In the genomic region with DNA sequence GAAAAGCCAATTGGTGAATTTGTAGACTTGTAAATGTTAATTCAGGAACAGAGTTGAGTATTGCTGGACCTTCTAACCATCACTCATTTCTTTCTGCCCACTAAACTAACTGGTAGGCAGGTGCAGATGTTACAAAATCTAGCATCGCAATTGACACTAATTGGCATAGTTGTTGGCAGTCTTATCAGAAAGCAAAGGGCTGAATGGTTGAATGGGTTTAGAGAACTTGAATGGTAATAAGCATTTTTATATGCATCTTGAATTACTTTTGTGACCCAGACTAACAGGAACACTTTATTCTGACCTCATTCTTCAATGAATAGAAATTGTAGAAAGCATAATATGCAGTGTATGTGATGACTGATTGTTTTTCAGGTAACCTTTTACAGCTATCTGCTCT, we compare ENCODE assay signal across 28 cellular contexts.
DNase-seq lines count a peak whose midpoint lies in the region; ATAC-seq and TF ChIP-seq lines count a peak whose summit lies in the region.
"Had no signal": no experiment of that assay in that cellular context is flagged by ENCODE, and none has a peak within 500 bp of the region (broad histone marks: within the 10 kb centered on the region; RNA-seq: fewer than 3 reads in every experiment).

No MANE protein-coding gene starts in this region.

- ATAC-seq in stimulated activated naive B cell treated with anti-CD40 and anti-IgM and Interleukin-4, amounts not matched to agents 10 μg/mL and 1 μg/mL and 100 μg/mL, for 72 hours (replicated peaks), result no peak
- ATAC-seq: activated CD8-positive, alpha-beta T cell treated with anti-CD3 and anti-CD28 coated beads, Interleukin-2, amount 10 ng/mL, durations not matched to agents 7 days and 5 days; natural killer cell; right cardiac atrium; stimulated activated memory B cell treated with anti-CD40 and anti-IgM and Interleukin-4, amounts not matched to agents 10 μg/mL and 1 μg/mL and 100 μg/mL, for 72 hours had no signal

- TF ChIP-seq CTCF in tibial artery (IDR thresholded peaks at IDR 0.05), result no peak

- H3K27ac ChIP-seq in tibial artery, result no peak overlapping the region
- H3K27ac ChIP-seq: dorsolateral prefrontal cortex, ovary, SJSA1, spleen, uterus had no signal

- H3K36me3 Mint-ChIP-seq in stimulated activated naive B cell treated with anti-CD40 and anti-IgM and Interleukin-4, amounts not matched to agents 10 μg/mL and 1 μg/mL and 100 μg/mL, for 72 hours, result peaks cover 18 to 28% of the 10 kb centered on the region in 2 donors

- DNase-seq in DMS 273 treated with DMSO at 0.1 percent for 48 hours (lab: John Stamatoyannopoulos, UW) (peak; percentile 38), NCI-H2081 (lab: John Stamatoyannopoulos, UW) (peak; percentile 59 to 90), NCI-H69 (lab: John Stamatoyannopoulos, UW) (peak; percentile 97), T1000 (lab: John Stamatoyannopoulos, UW) (no peak), tibial artery (no peak), AG20443 (ENCODE audit: low spot score) (no peak)
- DNase-seq in stimulated activated naive B cell treated with anti-CD40 and anti-IgM and Interleukin-4, amounts not matched to agents 10 μg/mL and 1 μg/mL and 100 μg/mL, for 72 hours, result no peak
- DNase-seq: ACHN; activated CD4-positive, alpha-beta T cell treated with anti-CD3 and anti-CD28 coated beads for 1 hour; activated CD8-positive, alpha-beta T cell treated with anti-CD3 and anti-CD28 coated beads, Interleukin-2, amount 10 ng/mL, durations not matched to agents 7 days and 5 days; activated effector memory CD4-positive, alpha-beta T cell treated with anti-CD3 and anti-CD28 coated beads, Interleukin-2, amount 50 U/mL, for 16 hours; activated naive CD8-positive, alpha-beta T cell treated with anti-CD3 and anti-CD28 coated beads, Interleukin-2, amount 10 ng/mL, durations not matched to agents 7 days and 5 days; activated T-cell treated with anti-CD3 and anti-CD28 coated beads for 4 hours; C1 segment of cervical spinal cord; Calu3; dorsolateral prefrontal cortex; midbrain; natural killer cell; NCI-H1694 treated with DMSO at 0.1 percent for 48 hours; NK-92 treated with Interleukin-12 subunit alpha and Interleukin-12 subunit beta, amount 100 ng/mL, for 24 hours; ovary; right cardiac atrium; spleen; stimulated activated CD4-positive, alpha-beta T cell treated with anti-CD3 and anti-CD28 coated beads, Interleukin-4, amount 100 ng/mL, for 1 hour; uterus had no signal

- peaks cover under 1 to 10% (median 4%) of the 10 kb centered on the region in 3 donors for H3K36me3 ChIP-seq in tibial artery
- H3K36me3 ChIP-seq: ovary, SJSA1, uterus had no signal

- H3K4me3 Mint-ChIP-seq in stimulated activated naive B cell treated with anti-CD40 and anti-IgM and Interleukin-4, amounts not matched to agents 10 μg/mL and 1 μg/mL and 100 μg/mL, for 72 hours, result no peak overlapping the region
- H3K4me3 Mint-ChIP-seq: activated CD8-positive, alpha-beta T cell treated with anti-CD3 and anti-CD28 coated beads, Interleukin-2, amount 10 ng/mL, durations not matched to agents 7 days and 5 days; activated naive CD8-positive, alpha-beta T cell treated with anti-CD3 and anti-CD28 coated beads, Interleukin-2, amount 10 ng/mL, durations not matched to agents 7 days and 5 days; natural killer cell; stimulated activated memory B cell treated with anti-CD40 and anti-IgM and Interleukin-4, amounts not matched to agents 10 μg/mL and 1 μg/mL and 100 μg/mL, for 72 hours had no signal

- H3K9me3 Mint-ChIP-seq in stimulated activated naive B cell treated with anti-CD40 and anti-IgM and Interleukin-4, amounts not matched to agents 10 μg/mL and 1 μg/mL and 100 μg/mL, for 72 hours, result peaks cover 15 to 19% of the 10 kb centered on the region in 2 donors

- intact Hi-C loops in tibial artery (cut with DNase I; ENCODE audit: low total_unique reads), result no loop called here

- H3K4me1 ChIP-seq in tibial artery, result no peaks in the 10 kb centered on the region
- H3K4me1 ChIP-seq: spleen, uterus had no signal

- TF ChIP-seq RAD21 in Ishikawa (IDR thresholded peaks at IDR 0.05; ENCODE audit: low read depth), result no peak; the same call in 1 of the 2 replicates

- no peak overlapping the region for H3K4me3 ChIP-seq in tibial artery
- H3K4me3 ChIP-seq: dorsolateral prefrontal cortex, ovary, SJSA1, spleen, uterus had no signal

- H3K4me1 Mint-ChIP-seq in stimulated activated naive B cell treated with anti-CD40 and anti-IgM and Interleukin-4, amounts not matched to agents 10 μg/mL and 1 μg/mL and 100 μg/mL, for 72 hours, result peaks cover 0 to 5% of the 10 kb centered on the region in 2 donors
- H3K4me1 Mint-ChIP-seq: stimulated activated memory B cell treated with anti-CD40 and anti-IgM and Interleukin-4, amounts not matched to agents 10 μg/mL and 1 μg/mL and 100 μg/mL, for 72 hours had no signal

- no peak overlapping the region for H3K27ac Mint-ChIP-seq in stimulated activated naive B cell treated with anti-CD40 and anti-IgM and Interleukin-4, amounts not matched to agents 10 μg/mL and 1 μg/mL and 100 μg/mL, for 72 hours
- H3K27ac Mint-ChIP-seq: activated CD8-positive, alpha-beta T cell treated with anti-CD3 and anti-CD28 coated beads, Interleukin-2, amount 10 ng/mL, durations not matched to agents 7 days and 5 days; activated naive CD8-positive, alpha-beta T cell treated with anti-CD3 and anti-CD28 coated beads, Interleukin-2, amount 10 ng/mL, durations not matched to agents 7 days and 5 days; natural killer cell; stimulated activated memory B cell treated with anti-CD40 and anti-IgM and Interleukin-4, amounts not matched to agents 10 μg/mL and 1 μg/mL and 100 μg/mL, for 72 hours had no signal

- H3K27me3 ChIP-seq in tibial artery, result no peaks in the 10 kb centered on the region
- H3K27me3 ChIP-seq: dorsolateral prefrontal cortex, ovary, SJSA1, spleen, uterus had no signal

- no peaks in the 10 kb centered on the region for H3K9me3 ChIP-seq in tibial artery
- H3K9me3 ChIP-seq: ovary, SJSA1, uterus had no signal

- TF ChIP-seq EP300 in Ishikawa (IDR thresholded peaks at IDR 0.05; ENCODE audit: borderline replicate concordance), result peak; percentile 98

- no peaks in the 10 kb centered on the region for H3K27me3 Mint-ChIP-seq in stimulated activated naive B cell treated with anti-CD40 and anti-IgM and Interleukin-4, amounts not matched to agents 10 μg/mL and 1 μg/mL and 100 μg/mL, for 72 hours
- H3K27me3 Mint-ChIP-seq: activated naive CD8-positive, alpha-beta T cell treated with anti-CD3 and anti-CD28 coated beads, Interleukin-2, amount 10 ng/mL, durations not matched to agents 7 days and 5 days; stimulated activated memory B cell treated with anti-CD40 and anti-IgM and Interleukin-4, amounts not matched to agents 10 μg/mL and 1 μg/mL and 100 μg/mL, for 72 hours had no signal

TF ChIP-seq in Ishikawa, 13 proteins besides CTCF, POLR2A, EP300 and RAD21:
- TF ChIP-seq, protein P1, sequence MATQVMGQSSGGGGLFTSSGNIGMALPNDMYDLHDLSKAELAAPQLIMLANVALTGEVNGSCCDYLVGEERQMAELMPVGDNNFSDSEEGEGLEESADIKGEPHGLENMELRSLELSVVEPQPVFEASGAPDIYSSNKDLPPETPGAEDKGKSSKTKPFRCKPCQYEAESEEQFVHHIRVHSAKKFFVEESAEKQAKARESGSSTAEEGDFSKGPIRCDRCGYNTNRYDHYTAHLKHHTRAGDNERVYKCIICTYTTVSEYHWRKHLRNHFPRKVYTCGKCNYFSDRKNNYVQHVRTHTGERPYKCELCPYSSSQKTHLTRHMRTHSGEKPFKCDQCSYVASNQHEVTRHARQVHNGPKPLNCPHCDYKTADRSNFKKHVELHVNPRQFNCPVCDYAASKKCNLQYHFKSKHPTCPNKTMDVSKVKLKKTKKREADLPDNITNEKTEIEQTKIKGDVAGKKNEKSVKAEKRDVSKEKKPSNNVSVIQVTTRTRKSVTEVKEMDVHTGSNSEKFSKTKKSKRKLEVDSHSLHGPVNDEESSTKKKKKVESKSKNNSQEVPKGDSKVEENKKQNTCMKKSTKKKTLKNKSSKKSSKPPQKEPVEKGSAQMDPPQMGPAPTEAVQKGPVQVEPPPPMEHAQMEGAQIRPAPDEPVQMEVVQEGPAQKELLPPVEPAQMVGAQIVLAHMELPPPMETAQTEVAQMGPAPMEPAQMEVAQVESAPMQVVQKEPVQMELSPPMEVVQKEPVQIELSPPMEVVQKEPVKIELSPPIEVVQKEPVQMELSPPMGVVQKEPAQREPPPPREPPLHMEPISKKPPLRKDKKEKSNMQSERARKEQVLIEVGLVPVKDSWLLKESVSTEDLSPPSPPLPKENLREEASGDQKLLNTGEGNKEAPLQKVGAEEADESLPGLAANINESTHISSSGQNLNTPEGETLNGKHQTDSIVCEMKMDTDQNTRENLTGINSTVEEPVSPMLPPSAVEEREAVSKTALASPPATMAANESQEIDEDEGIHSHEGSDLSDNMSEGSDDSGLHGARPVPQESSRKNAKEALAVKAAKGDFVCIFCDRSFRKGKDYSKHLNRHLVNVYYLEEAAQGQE (IDR thresholded peaks at IDR 0.05; ENCODE audit: low read depth), result no peak
- peak; percentile 91 for TF ChIP-seq TEAD4 (IDR thresholded peaks at IDR 0.05)
- peak; percentile 89 for TF ChIP-seq NFIC (IDR thresholded peaks at IDR 0.05)
- TF ChIP-seq YY1 (IDR thresholded peaks at IDR 0.05; ENCODE audit: low read depth), result no peak
- no peak for TF ChIP-seq TAF1 (IDR thresholded peaks at IDR 0.05; ENCODE audit: low read depth)
- TF ChIP-seq FOXM1 (IDR thresholded peaks at IDR 0.05; ENCODE audit: borderline replicate concordance, low read depth), result peak; percentile 96
- TF ChIP-seq ZBTB7A (IDR thresholded peaks at IDR 0.05; ENCODE audit: low read depth), result no peak
- no peak for TF ChIP-seq CREB1 (IDR thresholded peaks at IDR 0.05; ENCODE audit: low read depth)
- TF ChIP-seq, protein P2, sequence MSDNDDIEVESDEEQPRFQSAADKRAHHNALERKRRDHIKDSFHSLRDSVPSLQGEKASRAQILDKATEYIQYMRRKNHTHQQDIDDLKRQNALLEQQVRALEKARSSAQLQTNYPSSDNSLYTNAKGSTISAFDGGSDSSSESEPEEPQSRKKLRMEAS (IDR thresholded peaks at IDR 0.05), result 0 out of 2 replicates have a peak, but pooled peaks have one; percentile 21
- TF ChIP-seq CEBPB (IDR thresholded peaks at IDR 0.05), result peak; percentile 92
- no peak for TF ChIP-seq EGR1 (IDR thresholded peaks at IDR 0.05)
- TF ChIP-seq, protein P3, sequence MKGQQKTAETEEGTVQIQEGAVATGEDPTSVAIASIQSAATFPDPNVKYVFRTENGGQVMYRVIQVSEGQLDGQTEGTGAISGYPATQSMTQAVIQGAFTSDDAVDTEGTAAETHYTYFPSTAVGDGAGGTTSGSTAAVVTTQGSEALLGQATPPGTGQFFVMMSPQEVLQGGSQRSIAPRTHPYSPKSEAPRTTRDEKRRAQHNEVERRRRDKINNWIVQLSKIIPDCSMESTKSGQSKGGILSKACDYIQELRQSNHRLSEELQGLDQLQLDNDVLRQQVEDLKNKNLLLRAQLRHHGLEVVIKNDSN (IDR thresholded peaks at IDR 0.05), result no peak
- TF ChIP-seq TCF12 (IDR thresholded peaks at IDR 0.05; ENCODE audit: low read depth), result peak; percentile 96

Comparison
In these comparisons a context has a peak if more than half of its experiments do, and no peak if none do; other contexts are left out.
1. DNase-seq: peak in DMS 273 treated with DMSO at 0.1 percent for 48 hours (single experiment), NCI-H2081 (2 of 2) and NCI-H69 (single experiment); none in stimulated activated naive B cell treated with anti-CD40 and anti-IgM and Interleukin-4, amounts not matched to agents 10 μg/mL and 1 μg/mL and 100 μg/mL, for 72 hours (single experiment), T1000 (single experiment), tibial artery (0 of 2) and AG20443 (single experiment).